13 cellular contexts compared by ENCODE assay signal in genomic region chr2:113407446-113408099, GRCh38. TPM values are rescaled to one million over a fixed set of nuclear protein-coding genes. Genes with fewer than 3 reads are reported as not detected.
DNase-seq lines count a peak whose midpoint lies in the region; ATAC-seq and TF ChIP-seq lines count a peak whose summit lies in the region.
"Had no signal": no experiment of that assay in that cellular context is flagged by ENCODE, and none has a peak within 500 bp of the region (broad histone marks: within the 10 kb centered on the region; RNA-seq: fewer than 3 reads in every experiment).

No MANE protein-coding gene starts in this region.

- TF ChIP-seq POLR2A in adrenal gland (IDR thresholded peaks at IDR 0.05): no peak

- no peaks in the 10 kb centered on the region for H3K4me1 ChIP-seq in adrenal gland (replicated peaks in 1 of 2)
- H3K4me1 ChIP-seq: vagina had no signal

- H3K4me3 ChIP-seq in WI38 (ENCODE audit: low read depth, low read length) (no peak overlapping the region), adrenal gland (no peak overlapping the region)
- H3K4me3 ChIP-seq: vagina had no signal

- no peak overlapping the region for H3K27ac ChIP-seq in adrenal gland
- H3K27ac ChIP-seq: vagina had no signal

- TF ChIP-seq CTCF in WI38 (IDR thresholded peaks at IDR 0.05; ENCODE audit: low read depth, low read length) (0 out of 2 replicates have a peak, but pooled peaks have one; percentile 3), adrenal gland (IDR thresholded peaks at IDR 0.05) (peak in 1 of 6 experiments; percentile 9)

- ATAC-seq in sciatic nerve (no peak), GM21529 (IDR thresholded peaks at IDR 0.05; ENCODE audit: unreplicated experiment) (no peak), GM18907 (IDR thresholded peaks at IDR 0.05; ENCODE audit: unreplicated experiment) (no peak)
- ATAC-seq: Right ventricle myocardium inferior had no signal

- in situ Hi-C loops in ACHN (cut with HindIII; ENCODE audit: low pct_ligation_motif_present, low pct_unique_long_range_greater_than_20kb, low sequenced_read_pairs): no loop called here

- intact Hi-C loops in sciatic nerve (cut with DNase I): no loop called here
- intact Hi-C loops in adrenal gland (cut with DNase I): no loop called here

- no peaks in the 10 kb centered on the region for H3K27me3 ChIP-seq in adrenal gland
- H3K27me3 ChIP-seq: vagina had no signal

- H3K36me3 ChIP-seq in adrenal gland (replicated peaks in 1 of 2): no peaks in the 10 kb centered on the region
- H3K36me3 ChIP-seq: vagina had no signal

- DNase-seq in ACHN (peak; percentile 45), HuH-7 (ENCODE audit: low spot score) (peak; percentile 33), iPS-NIHi11 (ENCODE audit: low spot score) (peak; percentile 45), sciatic nerve (ENCODE audit: low spot score) (no peak), adrenal gland (no peak)
- DNase-seq: activated CD4-positive, alpha-beta T cell treated with anti-CD3 and anti-CD28 coated beads, Interleukin-2, amount 50 U/mL, for 48 hours; head of caudate nucleus; NCI-H1092 treated with DMSO at 0.1 percent for 48 hours had no signal

- 68 to 77% (median 76%) methylated on average over 3 of the region's 3 CpGs for WGBS in adrenal gland, 4 donors

- no peaks in the 10 kb centered on the region for H3K9me3 ChIP-seq in adrenal gland (replicated peaks in 1 of 3)
- H3K9me3 ChIP-seq: vagina had no signal

RNA-seq across cellular contexts. Expression of gene ZNG1B, which starts 29.9 kb away (rescaled TPM):
- total RNA-seq in sciatic nerve (34.9 TPM), adrenal gland (10 to 100 TPM; 12.4 to 49.0 (median 36.5) TPM)
- polyA plus RNA-seq in adrenal gland: 10 to 100 TPM; 34.1 to 85.1 (median 55.6) TPM

Comparison
In these comparisons a context has a peak if more than half of its experiments do, and no peak if none do; other contexts are left out.
1. DNase-seq: peak in ACHN (single experiment), HuH-7 (single experiment) and iPS-NIHi11 (single experiment); none in sciatic nerve (single experiment) and adrenal gland (0 of 7).